Comparison of ENCODE assay signal across 29 cellular contexts in the genomic region with DNA sequence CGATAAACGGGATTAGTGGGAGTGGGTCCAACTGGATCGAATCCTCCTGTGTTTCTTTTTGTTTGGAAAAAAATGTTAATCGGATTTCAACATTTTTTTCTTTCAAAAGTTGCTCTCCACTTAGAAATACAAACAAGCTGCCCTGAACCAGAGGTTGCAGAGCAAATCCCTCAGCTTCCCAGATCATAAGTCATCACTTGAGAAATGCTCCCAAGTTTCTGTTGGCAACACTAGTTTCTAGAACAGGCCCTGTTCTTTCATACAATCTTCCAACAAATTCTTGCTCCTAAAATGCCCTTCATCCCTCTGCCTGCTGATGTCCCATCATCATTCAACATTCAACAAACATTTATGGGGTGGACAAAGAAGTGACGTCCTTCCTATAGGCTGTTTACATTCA. TPM values are rescaled to one million over a fixed set of nuclear protein-coding genes. Genes with fewer than 3 reads are reported as not detected.
DNase-seq lines count a peak whose midpoint lies in the region; ATAC-seq and TF ChIP-seq lines count a peak whose summit lies in the region.
"Had no signal": no experiment of that assay in that cellular context is flagged by ENCODE, and none has a peak within 500 bp of the region (broad histone marks: within the 10 kb centered on the region; RNA-seq: fewer than 3 reads in every experiment).

No MANE protein-coding gene starts in this region.

- no peak overlapping the region for H3K4me2 ChIP-seq in osteoblast (ENCODE audit: insufficient read depth, low read length)

- peak overlapping the region; percentile 27 for H3K27ac ChIP-seq in osteoblast (ENCODE audit: low read depth, low read length)
- H3K27ac ChIP-seq: gastroesophageal sphincter, HL-60, sigmoid colon, SK-N-MC, stomach, transverse colon had no signal

- H3K79me2 ChIP-seq in osteoblast (ENCODE audit: insufficient read depth, low read length) = no peaks in the 10 kb centered on the region

- peaks cover 18% of the 10 kb centered on the region for H3K9me3 Mint-ChIP-seq in activated CD8-positive, alpha-beta T cell treated with anti-CD3 and anti-CD28 coated beads, Interleukin-2, amount 10 ng/mL, durations not matched to agents 7 days and 5 days (ENCODE audit: insufficient read depth)

- no peaks in the 10 kb centered on the region for H3K36me3 Mint-ChIP-seq in activated CD8-positive, alpha-beta T cell treated with anti-CD3 and anti-CD28 coated beads, Interleukin-2, amount 10 ng/mL, durations not matched to agents 7 days and 5 days (ENCODE audit: low read depth)

- H3K9me3 ChIP-seq in osteoblast (ENCODE audit: low read depth, low read length) = no peaks in the 10 kb centered on the region
- H3K9me3 ChIP-seq: BE2C, transverse colon had no signal

- peak; percentile 22 for DNase-seq in BJ (ENCODE audit: low read depth)
- DNase-seq in amniotic epithelial cell (ENCODE audit: low read depth) = peak; percentile 77
- DNase-seq in fibroblast of peridontal ligament (ENCODE audit: extremely low read depth) = peak; percentile 79
- peak; percentile 93 for DNase-seq in osteoblast (ENCODE audit: insufficient read length, low spot score, missing footprints)
- no peak for DNase-seq in NCI-H524 (lab: John Stamatoyannopoulos, UW)
- no peak for DNase-seq in activated CD8-positive, alpha-beta T cell treated with anti-CD3 and anti-CD28 coated beads, Interleukin-2, amount 10 ng/mL, durations not matched to agents 7 days and 5 days
- DNase-seq: activated T-cell treated with anti-CD3 and anti-CD28 coated beads, Interleukin-2, amount 50 U/mL, for 4 hours; BE2C; COR-L47; DMS79 treated with DMSO at 0.1 percent for 48 hours; kidney; NCI-H1694 treated with DMSO at 0.1 percent for 48 hours; NCI-H69; sigmoid colon; stimulated activated CD4-positive, alpha-beta T cell treated with anti-CD3 and anti-CD28 coated beads, Interleukin-15, amount 100 ng/mL, for 24 hours; stomach; T-helper 17 cell; transverse colon had no signal

- H3K36me3 ChIP-seq in BJ (ENCODE audit: control insufficient read depth, insufficient read depth, low read length) (no peaks in the 10 kb centered on the region; the same call in 1 of the 2 replicates), osteoblast (ENCODE audit: insufficient read depth, low read length) (no peaks in the 10 kb centered on the region)
- H3K36me3 ChIP-seq: BE2C, gastroesophageal sphincter, sigmoid colon, stomach, transverse colon had no signal

- CTCF ChIA-PET in BJ (lab: Yijun Ruan, JAX) = no interaction called here
- CTCF ChIA-PET in activated CD8-positive, alpha-beta T cell treated with anti-CD3 and anti-CD28 coated beads, Interleukin-2, amount 10 ng/mL, durations not matched to agents 7 days and 5 days (lab: Charles Lee) = interaction anchor here (1.0 to 2.1 kb wide), 6 partner anchors 19 to 319 kb away, joined by 3 to 9 read pairs (median 4); no protein-coding TSS in a partner anchor

- H3K4me3 ChIP-seq in BJ (ENCODE audit: low read depth, low read length) (no peak overlapping the region), osteoblast (ENCODE audit: insufficient read depth, low read length) (no peak overlapping the region)
- H3K4me3 ChIP-seq: gastroesophageal sphincter, lung, sigmoid colon, SK-N-MC, stomach, transverse colon had no signal

- ATAC-seq in GM21515 (IDR thresholded peaks at IDR 0.05; ENCODE audit: unreplicated experiment) = no peak
- ATAC-seq in GM18502 (IDR thresholded peaks at IDR 0.05; ENCODE audit: poor library complexity, unreplicated experiment) = no peak
- ATAC-seq in activated CD8-positive, alpha-beta T cell treated with anti-CD3 and anti-CD28 coated beads, Interleukin-2, amount 10 ng/mL, durations not matched to agents 7 days and 5 days = no peak
- ATAC-seq: activated T-cell treated with anti-CD3 and anti-CD28 coated beads, Interleukin-2, amount 50 U/mL, for 4 hours; gastroesophageal sphincter; HCT116; HepG2; T-helper 17 cell had no signal

- no peak overlapping the region for H2AFZ ChIP-seq in osteoblast (ENCODE audit: low read length)

- peaks cover 3% of the 10 kb centered on the region for H3K4me1 Mint-ChIP-seq in activated CD8-positive, alpha-beta T cell treated with anti-CD3 and anti-CD28 coated beads, Interleukin-2, amount 10 ng/mL, durations not matched to agents 7 days and 5 days (ENCODE audit: low read depth)

- peaks cover 3% of the 10 kb centered on the region for H3K4me1 ChIP-seq in osteoblast (ENCODE audit: insufficient read depth, low read length)
- H3K4me1 ChIP-seq: BE2C, gastroesophageal sphincter, sigmoid colon, transverse colon had no signal

- no peaks in the 10 kb centered on the region for H3K27me3 Mint-ChIP-seq in activated CD8-positive, alpha-beta T cell treated with anti-CD3 and anti-CD28 coated beads, Interleukin-2, amount 10 ng/mL, durations not matched to agents 7 days and 5 days (ENCODE audit: low read depth)

- POLR2A ChIA-PET in BJ (lab: Charles Lee) = no interaction called here
- POLR2A ChIA-PET in activated CD8-positive, alpha-beta T cell treated with anti-CD3 and anti-CD28 coated beads, Interleukin-2, amount 10 ng/mL, durations not matched to agents 7 days and 5 days (lab: Charles Lee) = interaction anchor here (1.3 to 2.4 kb wide), 2 partner anchors 21 to 25 kb away, joined by 4 to 17 read pairs; no protein-coding TSS in a partner anchor

- H3K27ac Mint-ChIP-seq in activated CD8-positive, alpha-beta T cell treated with anti-CD3 and anti-CD28 coated beads, Interleukin-2, amount 10 ng/mL, durations not matched to agents 7 days and 5 days = no peak overlapping the region
- H3K27ac Mint-ChIP-seq: T-helper 17 cell had no signal

- H3K27me3 ChIP-seq in BJ (ENCODE audit: control insufficient read depth, insufficient read depth, low read length) (peaks cover 2% of the 10 kb centered on the region; the same call in 1 of the 2 replicates), osteoblast (ENCODE audit: insufficient read depth, low read length) (peaks cover 4% of the 10 kb centered on the region)
- H3K27me3 ChIP-seq: BE2C had no signal

- no peak overlapping the region for H3K4me3 Mint-ChIP-seq in activated CD8-positive, alpha-beta T cell treated with anti-CD3 and anti-CD28 coated beads, Interleukin-2, amount 10 ng/mL, durations not matched to agents 7 days and 5 days
- H3K4me3 Mint-ChIP-seq: activated T-cell treated with anti-CD3 and anti-CD28 coated beads, Interleukin-2, amount 50 U/mL, for 4 hours; T-helper 17 cell had no signal

- no peak for TF ChIP-seq CTCF in BJ (IDR thresholded peaks at IDR 0.05; ENCODE audit: insufficient read depth, low read depth, low read length)
- no peak for TF ChIP-seq CTCF in osteoblast (IDR thresholded peaks at IDR 0.05; ENCODE audit: extremely low read depth, low read depth, low read length)

- H4K20me1 ChIP-seq in osteoblast (ENCODE audit: insufficient read depth, low read length) = no peaks in the 10 kb centered on the region

RNA-seq across cellular contexts. Expression of a gene that starts 1.3 kb away (rescaled TPM):
- polyA plus RNA-seq in BJ (2011; rRNA removed) = 0.10 and 0.15 TPM in 2 replicates
- 0.05 and 0.09 TPM in 2 replicates for polyA minus RNA-seq in BJ (2011; rRNA and poly(A)+ RNA removed)
- under 0.01 and 0.88 TPM in 2 replicates for total RNA-seq in osteoblast
- total RNA-seq in activated CD8-positive, alpha-beta T cell treated with anti-CD3 and anti-CD28 coated beads, Interleukin-2, amount 10 ng/mL, durations not matched to agents 7 days and 5 days = 1 to 10 TPM; 8.3 to 9.4 TPM
- total RNA-seq: dermis microvascular lymphatic vessel endothelial cell, HepG2, progenitor cell of endocrine pancreas, stomach, transverse colon had no signal
- polyA plus RNA-seq: HepG2, stomach had no signal

RNA-seq across cellular contexts. Expression of a gene that starts 3.3 kb away (rescaled TPM):
- polyA plus RNA-seq in BJ (2011; rRNA removed) = 5.8 and 6.6 TPM in 2 replicates
- 3.2 and 3.8 TPM in 2 replicates for polyA minus RNA-seq in BJ (2011; rRNA and poly(A)+ RNA removed)
- total RNA-seq in osteoblast = 0.36 and 0.59 TPM in 2 replicates
- not detected for total RNA-seq in activated CD8-positive, alpha-beta T cell treated with anti-CD3 and anti-CD28 coated beads, Interleukin-2, amount 10 ng/mL, durations not matched to agents 7 days and 5 days
- total RNA-seq: activated T-cell treated with anti-CD3 and anti-CD28 coated beads, Interleukin-2, amount 50 U/mL, for 4 hours; T-helper 17 cell had no signal

RNA-seq across cellular contexts. Expression of a gene that starts 28.4 kb away (rescaled TPM):
- polyA plus RNA-seq in BJ (2011; rRNA removed) = not detected in 2 replicates
- not detected in 2 replicates for polyA minus RNA-seq in BJ (2011; rRNA and poly(A)+ RNA removed)
- not detected in 2 replicates for total RNA-seq in osteoblast
- total RNA-seq in activated CD8-positive, alpha-beta T cell treated with anti-CD3 and anti-CD28 coated beads, Interleukin-2, amount 10 ng/mL, durations not matched to agents 7 days and 5 days = not detected
- total RNA-seq: activated T-cell treated with anti-CD3 and anti-CD28 coated beads, Interleukin-2, amount 50 U/mL, for 4 hours; cardiac septum; dermis microvascular lymphatic vessel endothelial cell; gastroesophageal sphincter; HepG2; kidney; lung; progenitor cell of endocrine pancreas; sigmoid colon; stomach; T-helper 17 cell; transverse colon had no signal
- polyA plus RNA-seq: HepG2, lung, sigmoid colon, stomach had no signal

Comparison
In these comparisons a context has a peak if more than half of its experiments do, and no peak if none do; other contexts are left out.
1. DNase-seq: peak in BJ (single experiment), amniotic epithelial cell (single experiment), fibroblast of peridontal ligament (single experiment) and osteoblast (single experiment); none in NCI-H524 (0 of 2) and activated CD8-positive, alpha-beta T cell treated with anti-CD3 and anti-CD28 coated beads, Interleukin-2, amount 10 ng/mL, durations not matched to agents 7 days and 5 days (single experiment).